Comparison of ENCODE assay signal across 1 cellular context in the genomic region with DNA sequence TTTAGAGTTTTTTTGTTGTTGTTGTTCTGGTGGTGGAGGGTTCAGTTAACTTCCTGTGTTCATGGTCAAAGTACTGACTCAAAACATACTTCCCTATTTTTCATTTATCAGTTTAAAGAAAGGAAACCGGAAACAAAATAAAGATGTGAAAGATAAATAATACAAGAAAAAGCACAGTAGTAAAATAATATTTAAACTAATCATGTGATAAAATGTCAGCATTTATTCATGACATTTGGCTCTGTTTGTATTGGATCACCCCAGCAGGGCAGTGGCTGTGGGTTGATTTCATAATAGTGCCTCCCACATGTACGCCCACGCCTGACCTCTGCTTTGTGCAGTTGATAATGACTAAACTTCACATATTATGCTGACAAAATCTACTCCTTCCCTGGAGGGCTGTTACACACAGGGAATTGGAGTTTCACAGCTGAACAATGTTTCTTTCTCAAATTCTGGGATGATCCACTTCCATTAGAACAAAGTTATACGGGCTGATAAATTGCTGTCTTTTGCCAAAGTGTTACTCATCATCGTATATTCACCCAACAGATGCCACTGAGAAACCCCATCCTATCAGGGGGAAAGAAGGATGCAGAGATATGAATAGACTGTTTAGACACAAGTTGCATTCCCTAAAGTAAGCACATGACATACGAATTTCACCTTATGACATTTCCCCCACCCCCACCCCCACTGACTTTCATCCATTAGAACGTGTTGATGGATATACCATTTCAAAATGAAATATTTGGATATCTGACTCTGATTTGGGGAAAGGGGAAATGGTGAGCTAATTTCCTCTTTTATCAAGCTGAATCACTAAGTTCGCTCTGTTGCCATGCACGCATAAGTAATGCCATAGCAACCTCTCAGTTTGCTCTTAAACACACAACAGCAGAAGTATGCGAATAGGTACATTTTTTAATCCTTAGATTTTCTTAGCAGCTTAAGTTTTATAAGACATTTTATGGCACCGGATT.
TF ChIP-seq lines count a peak whose summit lies in the region.

No MANE protein-coding gene starts in this region.

TF ChIP-seq in SK-N-SH, 30 proteins besides CTCF, POLR2A, EP300 and RAD21 (continued from another document):
- TF ChIP-seq, protein P1, sequence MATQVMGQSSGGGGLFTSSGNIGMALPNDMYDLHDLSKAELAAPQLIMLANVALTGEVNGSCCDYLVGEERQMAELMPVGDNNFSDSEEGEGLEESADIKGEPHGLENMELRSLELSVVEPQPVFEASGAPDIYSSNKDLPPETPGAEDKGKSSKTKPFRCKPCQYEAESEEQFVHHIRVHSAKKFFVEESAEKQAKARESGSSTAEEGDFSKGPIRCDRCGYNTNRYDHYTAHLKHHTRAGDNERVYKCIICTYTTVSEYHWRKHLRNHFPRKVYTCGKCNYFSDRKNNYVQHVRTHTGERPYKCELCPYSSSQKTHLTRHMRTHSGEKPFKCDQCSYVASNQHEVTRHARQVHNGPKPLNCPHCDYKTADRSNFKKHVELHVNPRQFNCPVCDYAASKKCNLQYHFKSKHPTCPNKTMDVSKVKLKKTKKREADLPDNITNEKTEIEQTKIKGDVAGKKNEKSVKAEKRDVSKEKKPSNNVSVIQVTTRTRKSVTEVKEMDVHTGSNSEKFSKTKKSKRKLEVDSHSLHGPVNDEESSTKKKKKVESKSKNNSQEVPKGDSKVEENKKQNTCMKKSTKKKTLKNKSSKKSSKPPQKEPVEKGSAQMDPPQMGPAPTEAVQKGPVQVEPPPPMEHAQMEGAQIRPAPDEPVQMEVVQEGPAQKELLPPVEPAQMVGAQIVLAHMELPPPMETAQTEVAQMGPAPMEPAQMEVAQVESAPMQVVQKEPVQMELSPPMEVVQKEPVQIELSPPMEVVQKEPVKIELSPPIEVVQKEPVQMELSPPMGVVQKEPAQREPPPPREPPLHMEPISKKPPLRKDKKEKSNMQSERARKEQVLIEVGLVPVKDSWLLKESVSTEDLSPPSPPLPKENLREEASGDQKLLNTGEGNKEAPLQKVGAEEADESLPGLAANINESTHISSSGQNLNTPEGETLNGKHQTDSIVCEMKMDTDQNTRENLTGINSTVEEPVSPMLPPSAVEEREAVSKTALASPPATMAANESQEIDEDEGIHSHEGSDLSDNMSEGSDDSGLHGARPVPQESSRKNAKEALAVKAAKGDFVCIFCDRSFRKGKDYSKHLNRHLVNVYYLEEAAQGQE (IDR thresholded peaks at IDR 0.05; ENCODE audit: low read depth, low read length), result no peak
- TF ChIP-seq FOXJ3 (CRISPR knock-in tag; IDR thresholded peaks at IDR 0.05), result no peak
- TF ChIP-seq CHD2 (IDR thresholded peaks at IDR 0.05; ENCODE audit: low read length, partially characterized antibody), result no peak
